15 cellular contexts compared by ENCODE assay signal in the genomic region with DNA sequence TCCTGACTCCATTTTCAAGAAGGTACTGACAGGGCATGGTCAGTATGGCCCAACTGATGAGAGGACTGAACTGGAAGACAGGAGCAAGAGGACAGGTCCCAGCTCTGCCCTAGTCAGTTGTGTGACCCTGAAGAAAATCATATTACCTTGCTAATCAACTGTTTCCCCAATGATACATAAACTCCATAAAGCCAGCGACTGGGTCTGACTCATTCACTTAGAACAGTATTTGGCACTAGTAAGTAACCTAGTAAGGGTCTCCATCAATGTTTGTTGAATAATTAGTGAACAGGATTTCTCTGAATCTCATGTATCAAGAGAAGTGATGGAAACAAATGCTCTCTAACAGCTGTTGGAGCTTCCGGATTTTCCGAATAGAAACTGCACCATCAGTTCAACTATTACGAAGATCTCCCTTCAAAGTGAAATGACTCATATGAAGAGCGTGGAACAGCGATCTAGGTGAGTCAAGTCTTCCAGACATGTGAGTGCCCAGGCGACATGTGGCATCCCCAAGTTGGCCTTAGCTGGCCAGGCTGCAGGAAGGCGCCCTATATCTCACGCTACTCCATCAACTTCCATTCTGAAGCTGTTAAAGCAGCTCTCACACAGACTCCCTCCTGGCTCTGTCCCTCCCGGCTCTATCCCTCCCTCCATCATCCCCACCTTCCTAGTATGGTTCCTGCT.
DNase-seq lines count a peak whose midpoint lies in the region; ATAC-seq and TF ChIP-seq lines count a peak whose summit lies in the region.
"Had no signal": no experiment of that assay in that cellular context is flagged by ENCODE, and none has a peak within 500 bp of the region (broad histone marks: within the 10 kb centered on the region; RNA-seq: fewer than 3 reads in every experiment).

No MANE protein-coding gene starts in this region.

- POLR2A ChIA-PET in activated CD4-positive, alpha-beta memory T cell treated with anti-CD3 and anti-CD28 coated beads for 36 hours (lab: Charles Lee) = no interaction called here
- POLR2A ChIA-PET in activated CD4-positive, alpha-beta memory T cell treated with anti-CD3 and anti-CD28 coated beads, Interleukin-2, amount 10 ng/mL, durations not matched to agents 7 days and 5 days (lab: Charles Lee) = no interaction called here

- H3K36me3 ChIP-seq in mammary epithelial cell (ENCODE audit: insufficient read depth, low read length) = no peaks in the 10 kb centered on the region
- no peaks in the 10 kb centered on the region for H3K36me3 ChIP-seq in gastrocnemius medialis
- no peaks in the 10 kb centered on the region for H3K36me3 ChIP-seq in tibial nerve
- no peaks in the 10 kb centered on the region for H3K36me3 ChIP-seq in spleen
- H3K36me3 ChIP-seq: adrenal gland had no signal

- no peak for TF ChIP-seq EP300 in tibial nerve (IDR thresholded peaks at IDR 0.05)

- H3K36me3 Mint-ChIP-seq in activated CD4-positive, alpha-beta memory T cell treated with anti-CD3 and anti-CD28 coated beads for 36 hours = no peaks in the 10 kb centered on the region
- no peaks in the 10 kb centered on the region for H3K36me3 Mint-ChIP-seq in activated CD4-positive, alpha-beta memory T cell treated with anti-CD3 and anti-CD28 coated beads, Interleukin-2, amount 10 ng/mL, durations not matched to agents 7 days and 5 days (ENCODE audit: low read depth)
- H3K36me3 Mint-ChIP-seq: CD4-positive, alpha-beta memory T cell; T-cell had no signal

- dilution Hi-C loops in mammary epithelial cell (cut with HindIII; ENCODE audit: low sequenced_read_pairs) = no loop called here

- H3K4me1 ChIP-seq in mammary epithelial cell (ENCODE audit: insufficient read depth, low read length) (no peaks in the 10 kb centered on the region), gastrocnemius medialis (peaks cover 39 to 41% of the 10 kb centered on the region in 2 donors), tibial nerve (peaks cover 0 to 6% (median 0%) of the 10 kb centered on the region in 4 donors), spleen (peaks cover 0 to 13% (median 8%) of the 10 kb centered on the region in 6 donors)
- H3K4me1 ChIP-seq: adrenal gland had no signal

- in situ Hi-C loops in mammary epithelial cell (cut with MboI; ENCODE audit: low sequenced_read_pairs in 2 of 2) (no loop called here), gastrocnemius medialis (cut with MboI; ENCODE audit: low sequenced_read_pairs in 4 of 4) (loop anchor here in 1 of 4 donors (25.0 kb wide), 1 partner anchor 409 kb away; no protein-coding TSS in a partner anchor)

- peak; percentile 91 to 94 for ATAC-seq in gastrocnemius medialis
- ATAC-seq: T-cell had no signal

- H4K20me1 ChIP-seq in mammary epithelial cell (ENCODE audit: insufficient read depth, low read length) = no peaks in the 10 kb centered on the region

- H3K9me3 ChIP-seq in mammary epithelial cell (replicated peaks; ENCODE audit: insufficient read depth, low read length) (no peaks in the 10 kb centered on the region), gastrocnemius medialis (no peaks in the 10 kb centered on the region), tibial nerve (no peaks in the 10 kb centered on the region), spleen (no peaks in the 10 kb centered on the region)
- H3K9me3 ChIP-seq: adrenal gland had no signal

- no peak overlapping the region for H3K4me2 ChIP-seq in mammary epithelial cell (ENCODE audit: insufficient read depth, low read depth, low read length)

- no peaks in the 10 kb centered on the region for H3K4me1 Mint-ChIP-seq in activated CD4-positive, alpha-beta memory T cell treated with anti-CD3 and anti-CD28 coated beads for 36 hours (ENCODE audit: low read depth)
- no peaks in the 10 kb centered on the region for H3K4me1 Mint-ChIP-seq in activated CD4-positive, alpha-beta memory T cell treated with anti-CD3 and anti-CD28 coated beads, Interleukin-2, amount 10 ng/mL, durations not matched to agents 7 days and 5 days
- H3K4me1 Mint-ChIP-seq: CD4-positive, alpha-beta memory T cell; T-cell had no signal

- intact Hi-C loops in activated CD4-positive, alpha-beta memory T cell treated with anti-CD3 and anti-CD28 coated beads for 36 hours (cut with micrococcal nuclease) = loop anchor here (5.0 kb wide), 1 partner anchor 36 kb away; no protein-coding TSS in a partner anchor
- intact Hi-C loops in mammary epithelial cell (cut with micrococcal nuclease) = no loop called here
- intact Hi-C loops in gastrocnemius medialis (cut with DNase I; ENCODE audit: low total_unique reads) = loop anchor here (5.0 kb wide), 1 partner anchor 36 kb away; no protein-coding TSS in a partner anchor
- intact Hi-C loops in spleen (cut with DNase I; ENCODE audit: low total_unique reads) = no loop called here

- TF ChIP-seq CTCF in mammary epithelial cell (conservative IDR thresholded peaks at IDR 0.05 in 1 of 2, IDR thresholded peaks at IDR 0.05 in 1 of 2; ENCODE audit: extremely low read depth in 1 of 2, insufficient read depth in 1 of 2, low read depth in 1 of 2, low read length in 2 of 2) = no peak
- no peak for TF ChIP-seq CTCF in gastrocnemius medialis (IDR thresholded peaks at IDR 0.05 in 4 of 5, conservative IDR thresholded peaks at IDR 0.05 in 1 of 5)
- TF ChIP-seq CTCF in tibial nerve (IDR thresholded peaks at IDR 0.05) = no peak
- TF ChIP-seq CTCF in spleen (IDR thresholded peaks at IDR 0.05 in 8 of 11, conservative IDR thresholded peaks at IDR 0.05 in 3 of 11) = no peak

- no peak overlapping the region for H3K4me3 Mint-ChIP-seq in activated CD4-positive, alpha-beta memory T cell treated with anti-CD3 and anti-CD28 coated beads for 36 hours
- H3K4me3 Mint-ChIP-seq in activated CD4-positive, alpha-beta memory T cell treated with anti-CD3 and anti-CD28 coated beads, Interleukin-2, amount 10 ng/mL, durations not matched to agents 7 days and 5 days = no peak overlapping the region
- H3K4me3 Mint-ChIP-seq: activated T-cell treated with anti-CD3 and anti-CD28 coated beads, Interleukin-2, amount 50 U/mL, for 24 hours; CD4-positive, alpha-beta memory T cell; T-cell had no signal

- H3K4me3 ChIP-seq in mammary epithelial cell (replicated peaks in 1 of 3; ENCODE audit: insufficient read depth in 1 of 3, low read depth in 2 of 3, low read length in 3 of 3) = no peak overlapping the region
- no peak overlapping the region for H3K4me3 ChIP-seq in gastrocnemius medialis
- H3K4me3 ChIP-seq in tibial nerve = no peak overlapping the region
- no peak overlapping the region for H3K4me3 ChIP-seq in spleen
- H3K4me3 ChIP-seq: adrenal gland had no signal

- no peaks in the 10 kb centered on the region for H3K27me3 Mint-ChIP-seq in activated CD4-positive, alpha-beta memory T cell treated with anti-CD3 and anti-CD28 coated beads for 36 hours
- H3K27me3 Mint-ChIP-seq in activated CD4-positive, alpha-beta memory T cell treated with anti-CD3 and anti-CD28 coated beads, Interleukin-2, amount 10 ng/mL, durations not matched to agents 7 days and 5 days = peaks cover 5% of the 10 kb centered on the region
- H3K27me3 Mint-ChIP-seq: activated T-cell treated with anti-CD3 and anti-CD28 coated beads, Interleukin-2, amount 50 U/mL, for 24 hours had no signal

- CTCF ChIA-PET in activated CD4-positive, alpha-beta memory T cell treated with anti-CD3 and anti-CD28 coated beads for 36 hours (lab: Charles Lee) = interaction anchor here (1.6 to 2.5 kb wide), 2 partner anchors 24 to 37 kb away, joined by 6 to 13 read pairs; no protein-coding TSS in a partner anchor
- CTCF ChIA-PET in activated CD4-positive, alpha-beta memory T cell treated with anti-CD3 and anti-CD28 coated beads, Interleukin-2, amount 10 ng/mL, durations not matched to agents 7 days and 5 days (lab: Charles Lee) = interaction anchor here (0.6 kb wide), 1 partner anchor 805 kb away, joined by 4 read pairs; no protein-coding TSS in a partner anchor
- CTCF ChIA-PET in mammary epithelial cell (lab: Charles Lee; ENCODE audit: low non-redundant PET) = no interaction called here

- no peaks in the 10 kb centered on the region for H3K9me3 Mint-ChIP-seq in activated CD4-positive, alpha-beta memory T cell treated with anti-CD3 and anti-CD28 coated beads for 36 hours
- no peaks in the 10 kb centered on the region for H3K9me3 Mint-ChIP-seq in activated CD4-positive, alpha-beta memory T cell treated with anti-CD3 and anti-CD28 coated beads, Interleukin-2, amount 10 ng/mL, durations not matched to agents 7 days and 5 days
- H3K9me3 Mint-ChIP-seq: activated T-cell treated with anti-CD3 and anti-CD28 coated beads, Interleukin-2, amount 50 U/mL, for 24 hours; CD4-positive, alpha-beta memory T cell; T-cell had no signal

- no peak overlapping the region for H3K27ac Mint-ChIP-seq in activated CD4-positive, alpha-beta memory T cell treated with anti-CD3 and anti-CD28 coated beads for 36 hours
- no peak overlapping the region for H3K27ac Mint-ChIP-seq in activated CD4-positive, alpha-beta memory T cell treated with anti-CD3 and anti-CD28 coated beads, Interleukin-2, amount 10 ng/mL, durations not matched to agents 7 days and 5 days
- H3K27ac Mint-ChIP-seq: activated T-cell treated with anti-CD3 and anti-CD28 coated beads, Interleukin-2, amount 50 U/mL, for 24 hours; CD4-positive, alpha-beta memory T cell; T-cell had no signal

- no peaks in the 10 kb centered on the region for H3K79me2 ChIP-seq in mammary epithelial cell (ENCODE audit: insufficient read depth, low read length)

- H3K27me3 ChIP-seq in mammary epithelial cell (ENCODE audit: insufficient read depth, low read length) (no peaks in the 10 kb centered on the region), gastrocnemius medialis (no peaks in the 10 kb centered on the region), tibial nerve (no peaks in the 10 kb centered on the region), spleen (replicated peaks in 1 of 7) (no peaks in the 10 kb centered on the region)
- H3K27me3 ChIP-seq: adrenal gland had no signal

- H2AFZ ChIP-seq in mammary epithelial cell (ENCODE audit: low read depth, low read length) = no peak overlapping the region

- peak in 1 of 2 donors; percentile 27 for TF ChIP-seq POLR2A in gastrocnemius medialis (IDR thresholded peaks at IDR 0.05)
- no peak for TF ChIP-seq POLR2A in tibial nerve (IDR thresholded peaks at IDR 0.05)
- TF ChIP-seq POLR2A in spleen (IDR thresholded peaks at IDR 0.05) = no peak

- BruUV-seq in mammary epithelial cell (replicated peaks; lab: Mats Ljungman, UMichigan) = no TSS peak

- peak; percentile 51 for DNase-seq in activated CD4-positive, alpha-beta memory T cell treated with anti-CD3 and anti-CD28 coated beads for 36 hours
- no peak for DNase-seq in activated CD4-positive, alpha-beta memory T cell treated with anti-CD3 and anti-CD28 coated beads, Interleukin-2, amount 10 ng/mL, durations not matched to agents 7 days and 5 days
- DNase-seq in MV-4-11 (lab: John Stamatoyannopoulos, UW) (peak; percentile 22), mammary epithelial cell (peak; percentile 29), gastrocnemius medialis (peak; percentile 72 to 81), tibial nerve (ENCODE audit: low spot score in 2 of 2) (no peak), kidney glomerular epithelial cell (lab: John Stamatoyannopoulos, UW) (no peak), spleen (no peak)
- DNase-seq: activated T-cell treated with anti-CD3 and anti-CD28 coated beads, Interleukin-2, amount 50 U/mL, for 24 hours; CD4-positive, alpha-beta memory T cell; islet precursor cell; NCI-H345; T-cell had no signal

- H3K9ac ChIP-seq in mammary epithelial cell (ENCODE audit: insufficient read depth, low read length) = no peak overlapping the region

- 89% methylated on average over 10 of the region's 10 CpGs for WGBS in mammary epithelial cell (ENCODE audit: low coverage, missing lambda C conversion rate)
- 90 to 98% methylated on average over 10 of the region's 10 CpGs for WGBS in tibial nerve, 2 donors
- 82 to 94% (median 88%) methylated on average over 10 of the region's 10 CpGs for WGBS in spleen, 5 donors

- H3K27ac ChIP-seq in mammary epithelial cell (ENCODE audit: insufficient read depth, low read depth, low read length) (no peak overlapping the region), gastrocnemius medialis (peak overlapping the region; percentile 69 to 79 (median 77)), tibial nerve (no peak overlapping the region), spleen (peak overlapping the region in 4 of 8 donors; percentile 14 to 60 (median 54))
- H3K27ac ChIP-seq: adrenal gland, epithelial cell of prostate had no signal

Comparison
In these comparisons a context has a peak if more than half of its experiments do, and no peak if none do; other contexts are left out.
1. DNase-seq: peak in activated CD4-positive, alpha-beta memory T cell treated with anti-CD3 and anti-CD28 coated beads for 36 hours (single experiment), MV-4-11 (single experiment), mammary epithelial cell (single experiment) and gastrocnemius medialis (2 of 2); none in activated CD4-positive, alpha-beta memory T cell treated with anti-CD3 and anti-CD28 coated beads, Interleukin-2, amount 10 ng/mL, durations not matched to agents 7 days and 5 days (single experiment), tibial nerve (0 of 2), kidney glomerular epithelial cell (single experiment) and spleen (single experiment).
2. H3K27ac ChIP-seq: peak in gastrocnemius medialis (4 of 4); none in mammary epithelial cell (single experiment) and tibial nerve (0 of 4).
3. intact Hi-C loops: an anchor here in activated CD4-positive, alpha-beta memory T cell treated with anti-CD3 and anti-CD28 coated beads for 36 hours (5.0 kb wide) and gastrocnemius medialis (5.0 kb wide); none called in mammary epithelial cell and spleen.